1 cellular context compared by ENCODE assay signal in genomic region chr22:42769574-42770447, GRCh38.
A peak's percentile ranks its signal among the peaks of the same experiment; 100 is the strongest.
TF ChIP-seq lines count a peak whose summit lies in the region.

No MANE protein-coding gene starts in this region.

TF ChIP-seq in HepG2, 621 proteins besides CTCF, POLR2A, EP300 and RAD21 (continued from another document and continues in another):
- TF ChIP-seq PATZ1 (CRISPR knock-in tag; IDR thresholded peaks at IDR 0.05) (peak; percentile 65), RERE (CRISPR knock-in tag; IDR thresholded peaks at IDR 0.05; ENCODE audit: low read depth) (no peak), NFE2L2 (IDR thresholded peaks at IDR 0.05; ENCODE audit: low read length) (no peak), STAG1 (CRISPR knock-in tag; IDR thresholded peaks at IDR 0.05) (no peak), JUN (CRISPR knock-in tag; IDR thresholded peaks at IDR 0.05) (no peak), ZNF282 (IDR thresholded peaks at IDR 0.05; ENCODE audit: partially characterized antibody) (no peak), ZNF34 (CRISPR knock-in tag; IDR thresholded peaks at IDR 0.05; ENCODE audit: borderline replicate concordance) (no peak), CHCHD3 (CRISPR knock-in tag; IDR thresholded peaks at IDR 0.05) (no peak), ZNF296 (CRISPR knock-in tag; conservative IDR thresholded peaks at IDR 0.05) (no peak), HMGXB4 (CRISPR knock-in tag; IDR thresholded peaks at IDR 0.05; ENCODE audit: borderline replicate concordance in 1 of 2, low read depth in 1 of 2) (no peak), CENPT (CRISPR knock-in tag; IDR thresholded peaks at IDR 0.05; ENCODE audit: low read depth) (no peak), SP4 (CRISPR knock-in tag; IDR thresholded peaks at IDR 0.05) (peak; percentile 39; the same call in 1 of the 2 replicates), ZNF230 (CRISPR knock-in tag; IDR thresholded peaks at IDR 0.05) (no peak), ZC3H4 (CRISPR knock-in tag; IDR thresholded peaks at IDR 0.05; ENCODE audit: borderline replicate concordance) (no peak), ZNF512 (CRISPR knock-in tag; IDR thresholded peaks at IDR 0.05) (no peak), ATF7-NPFF (CRISPR knock-in tag; IDR thresholded peaks at IDR 0.05; ENCODE audit: low read depth) (peak; percentile 30; the same call in 1 of the 2 replicates), ETV6 (CRISPR knock-in tag; conservative IDR thresholded peaks at IDR 0.05) (no peak), TEF (CRISPR knock-in tag; IDR thresholded peaks at IDR 0.05) (no peak), THAP7 (CRISPR knock-in tag; IDR thresholded peaks at IDR 0.05) (no peak), ZNF749 (CRISPR knock-in tag; IDR thresholded peaks at IDR 0.05; ENCODE audit: borderline replicate concordance) (no peak), ZNF703 (CRISPR knock-in tag; IDR thresholded peaks at IDR 0.05; ENCODE audit: borderline replicate concordance) (no peak), TRIM22 (IDR thresholded peaks at IDR 0.05) (no peak), ZNF382 (CRISPR knock-in tag; IDR thresholded peaks at IDR 0.05; ENCODE audit: borderline replicate concordance) (no peak), ZNF652 (CRISPR knock-in tag; IDR thresholded peaks at IDR 0.05; ENCODE audit: borderline replicate concordance, low read depth) (no peak), ZNF446 (CRISPR knock-in tag; IDR thresholded peaks at IDR 0.05) (no peak), ZSCAN25 (CRISPR knock-in tag; IDR thresholded peaks at IDR 0.05) (peak; percentile 45; the same call in 1 of the 2 replicates), ESRRA (CRISPR knock-in tag; IDR thresholded peaks at IDR 0.05; ENCODE audit: low read depth) (no peak), ZFP62 (CRISPR knock-in tag; IDR thresholded peaks at IDR 0.05) (no peak), BORCS8-MEF2B (CRISPR knock-in tag; IDR thresholded peaks at IDR 0.05) (no peak), SRSF1 (optimal IDR thresholded peaks at IDR 0.05; ENCODE audit: low read depth, low read length) (no peak), EHMT2 (IDR thresholded peaks at IDR 0.05; ENCODE audit: borderline replicate concordance, low read depth, low read length) (no peak), FOXO1 (CRISPR knock-in tag; IDR thresholded peaks at IDR 0.05) (no peak; the same call in 1 of the 2 replicates), ZNF773 (CRISPR knock-in tag; IDR thresholded peaks at IDR 0.05; ENCODE audit: borderline replicate concordance) (no peak), DPF2 (CRISPR knock-in tag; IDR thresholded peaks at IDR 0.05; ENCODE audit: borderline replicate concordance, low read depth) (peak; percentile 47; the same call in 1 of the 2 replicates), SP140L (CRISPR knock-in tag; IDR thresholded peaks at IDR 0.05; ENCODE audit: borderline replicate concordance) (no peak), ZNF670 (CRISPR knock-in tag; IDR thresholded peaks at IDR 0.05; ENCODE audit: borderline replicate concordance) (no peak), KLF9 (CRISPR knock-in tag; IDR thresholded peaks at IDR 0.05; ENCODE audit: low read depth) (no peak), NKX3-1 (CRISPR knock-in tag; IDR thresholded peaks at IDR 0.05) (no peak), DMTF1 (CRISPR knock-in tag; IDR thresholded peaks at IDR 0.05) (no peak), ZNF20 (CRISPR knock-in tag; IDR thresholded peaks at IDR 0.05) (no peak)
- TF ChIP-seq, protein P1, sequence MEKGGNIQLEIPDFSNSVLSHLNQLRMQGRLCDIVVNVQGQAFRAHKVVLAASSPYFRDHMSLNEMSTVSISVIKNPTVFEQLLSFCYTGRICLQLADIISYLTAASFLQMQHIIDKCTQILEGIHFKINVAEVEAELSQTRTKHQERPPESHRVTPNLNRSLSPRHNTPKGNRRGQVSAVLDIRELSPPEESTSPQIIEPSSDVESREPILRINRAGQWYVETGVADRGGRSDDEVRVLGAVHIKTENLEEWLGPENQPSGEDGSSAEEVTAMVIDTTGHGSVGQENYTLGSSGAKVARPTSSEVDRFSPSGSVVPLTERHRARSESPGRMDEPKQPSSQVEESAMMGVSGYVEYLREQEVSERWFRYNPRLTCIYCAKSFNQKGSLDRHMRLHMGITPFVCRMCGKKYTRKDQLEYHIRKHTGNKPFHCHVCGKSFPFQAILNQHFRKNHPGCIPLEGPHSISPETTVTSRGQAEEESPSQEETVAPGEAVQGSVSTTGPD (CRISPR knock-in tag; IDR thresholded peaks at IDR 0.05), result no peak
- TF ChIP-seq, protein P2, sequence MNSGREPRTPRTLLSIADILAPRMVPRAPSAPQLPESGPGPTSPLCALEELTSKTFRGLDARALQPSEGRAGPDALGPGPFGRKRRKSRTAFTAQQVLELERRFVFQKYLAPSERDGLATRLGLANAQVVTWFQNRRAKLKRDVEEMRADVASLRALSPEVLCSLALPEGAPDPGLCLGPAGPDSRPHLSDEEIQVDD (CRISPR knock-in tag; IDR thresholded peaks at IDR 0.05; ENCODE audit: borderline replicate concordance), result no peak
- TF ChIP-seq, protein P3, sequence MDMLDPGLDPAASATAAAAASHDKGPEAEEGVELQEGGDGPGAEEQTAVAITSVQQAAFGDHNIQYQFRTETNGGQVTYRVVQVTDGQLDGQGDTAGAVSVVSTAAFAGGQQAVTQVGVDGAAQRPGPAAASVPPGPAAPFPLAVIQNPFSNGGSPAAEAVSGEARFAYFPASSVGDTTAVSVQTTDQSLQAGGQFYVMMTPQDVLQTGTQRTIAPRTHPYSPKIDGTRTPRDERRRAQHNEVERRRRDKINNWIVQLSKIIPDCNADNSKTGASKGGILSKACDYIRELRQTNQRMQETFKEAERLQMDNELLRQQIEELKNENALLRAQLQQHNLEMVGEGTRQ (IDR thresholded peaks at IDR 0.05; ENCODE audit: low read depth, low read length), result no peak
- TF ChIP-seq, protein P3 (CRISPR knock-in tag; IDR thresholded peaks at IDR 0.05; ENCODE audit: borderline replicate concordance), result no peak
